Comparison of ENCODE assay signal across 9 cellular contexts in the genomic region with DNA sequence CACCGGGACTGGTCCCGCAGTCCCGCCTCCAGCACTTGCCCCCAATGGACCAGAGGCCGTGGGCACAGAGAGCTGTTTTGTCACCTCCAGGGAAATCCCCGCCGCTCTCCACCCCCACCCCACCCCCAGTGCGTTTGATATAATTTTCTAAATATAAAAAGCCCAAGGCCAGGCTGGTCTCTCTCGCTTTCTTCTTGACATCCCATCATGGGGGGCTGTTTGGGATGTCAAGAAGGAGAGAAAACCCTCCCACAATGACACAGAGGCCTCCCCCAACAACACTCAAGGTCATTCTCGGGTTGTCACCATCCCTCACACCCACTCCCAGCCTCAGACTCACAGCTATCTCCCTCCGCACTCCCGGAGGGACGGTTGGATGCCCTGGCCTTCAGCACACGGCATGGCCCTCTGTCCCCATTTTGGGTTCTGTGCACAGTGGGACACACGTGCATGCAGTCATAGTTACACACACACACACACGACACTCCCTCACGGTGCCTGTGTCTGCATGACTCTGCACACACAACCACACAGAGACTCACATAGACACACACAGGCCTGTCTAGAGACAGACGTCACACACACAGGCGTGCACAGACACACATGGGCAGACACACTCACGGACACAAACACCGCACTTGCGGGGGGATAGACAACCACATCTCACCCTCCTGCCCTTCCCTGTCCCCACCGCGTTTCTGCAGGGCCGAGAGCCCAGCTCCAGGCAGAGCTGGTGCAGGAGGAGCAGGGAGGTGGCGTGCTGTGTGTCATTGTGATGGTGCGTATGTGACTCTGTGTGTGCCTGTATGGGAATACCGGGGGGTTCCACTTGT. TPM values are rescaled to one million over a fixed set of nuclear protein-coding genes. Genes with fewer than 3 reads are reported as not detected.
A peak's percentile ranks its signal among the peaks of the same experiment; 100 is the strongest.
DNase-seq lines count a peak whose midpoint lies in the region; ATAC-seq and TF ChIP-seq lines count a peak whose summit lies in the region.
"Had no signal": no experiment of that assay in that cellular context is flagged by ENCODE, and none has a peak within 500 bp of the region (broad histone marks: within the 10 kb centered on the region; RNA-seq: fewer than 3 reads in every experiment).

No MANE protein-coding gene starts in this region.

- H3K27me3 ChIP-seq in colonic mucosa, result no peaks in the 10 kb centered on the region

- peaks cover 44% of the 10 kb centered on the region for H3K4me1 Mint-ChIP-seq in activated naive CD4-positive, alpha-beta T cell treated with anti-CD3 and anti-CD28 coated beads, Interleukin-2, amount 50 U/mL, for 24 hours
- peaks cover 29 to 56% of the 10 kb centered on the region in 2 donors for H3K4me1 Mint-ChIP-seq in natural killer cell

- ATAC-seq in natural killer cell, result peak in 2 of 3 donors; percentile 46 to 48
- ATAC-seq in HG02870 (IDR thresholded peaks at IDR 0.05; ENCODE audit: unreplicated experiment), result no peak
- ATAC-seq in HG02678 (IDR thresholded peaks at IDR 0.05; ENCODE audit: unreplicated experiment), result no peak
- no peak for ATAC-seq in HG03095 (IDR thresholded peaks at IDR 0.05; ENCODE audit: unreplicated experiment)

- no peak for TF ChIP-seq CTCF in colonic mucosa (IDR thresholded peaks at IDR 0.05)
- no peak for TF ChIP-seq CTCF in natural killer cell (IDR thresholded peaks at IDR 0.05)

- H3K4me3 Mint-ChIP-seq in activated naive CD4-positive, alpha-beta T cell treated with anti-CD3 and anti-CD28 coated beads, Interleukin-2, amount 50 U/mL, for 24 hours, result peak overlapping the region; percentile 93
- peak overlapping the region; percentile 74 for H3K4me3 Mint-ChIP-seq in natural killer cell

- peak overlapping the region; percentile 74 for H3K27ac ChIP-seq in colonic mucosa

- no peak for DNase-seq in activated naive CD4-positive, alpha-beta T cell treated with Interleukin-2 at 50 U/mL for 16 hours
- DNase-seq in colonic mucosa (no peak), natural killer cell (no peak), dedifferentiated amniotic fluid mesenchymal stem cell (ENCODE audit: extremely low spot score) (no peak)
- DNase-seq: DMS79 had no signal

- intact Hi-C loops in colonic mucosa (cut with DNase I), result no loop called here
- intact Hi-C loops in natural killer cell (cut with micrococcal nuclease), result no loop called here

- H3K27me3 Mint-ChIP-seq in activated naive CD4-positive, alpha-beta T cell treated with anti-CD3 and anti-CD28 coated beads, Interleukin-2, amount 50 U/mL, for 24 hours, result no peaks in the 10 kb centered on the region
- peaks cover 0 to 8% of the 10 kb centered on the region in 2 donors for H3K27me3 Mint-ChIP-seq in natural killer cell (ENCODE audit: low read depth in 2 of 2)

- H3K4me3 ChIP-seq in colonic mucosa, result peak overlapping the region; percentile 61

- no peaks in the 10 kb centered on the region for H3K9me3 ChIP-seq in colonic mucosa

- H3K36me3 ChIP-seq in colonic mucosa, result no peaks in the 10 kb centered on the region

- peak overlapping the region; percentile 84 to 92 for H3K9ac ChIP-seq in colonic mucosa (ENCODE audit: low read depth in 2 of 2, low read length in 2 of 2)

- H3K4me1 ChIP-seq in colonic mucosa, result peaks cover 7% of the 10 kb centered on the region

- H3K9me3 Mint-ChIP-seq in activated naive CD4-positive, alpha-beta T cell treated with anti-CD3 and anti-CD28 coated beads, Interleukin-2, amount 50 U/mL, for 24 hours, result no peaks in the 10 kb centered on the region
- no peaks in the 10 kb centered on the region for H3K9me3 Mint-ChIP-seq in natural killer cell

- H3K36me3 Mint-ChIP-seq in activated naive CD4-positive, alpha-beta T cell treated with anti-CD3 and anti-CD28 coated beads, Interleukin-2, amount 50 U/mL, for 24 hours, result no peaks in the 10 kb centered on the region
- H3K36me3 Mint-ChIP-seq in natural killer cell, result no peaks in the 10 kb centered on the region

- H3K27ac Mint-ChIP-seq in activated naive CD4-positive, alpha-beta T cell treated with anti-CD3 and anti-CD28 coated beads, Interleukin-2, amount 50 U/mL, for 24 hours, result peak overlapping the region; percentile 72
- H3K27ac Mint-ChIP-seq in natural killer cell, result peak overlapping the region; percentile 8 to 76

RNA-seq across cellular contexts. Expression of a gene that starts 4.8 kb away (rescaled TPM):
- total RNA-seq in colonic mucosa (10 to 100 TPM; 42.0 to 71.3 TPM), natural killer cell (10 to 100 TPM; 18.5 to 22.2 (median 20.6) TPM)

Comparison
In these comparisons a context has a peak if more than half of its experiments do, and no peak if none do; other contexts are left out.
1. ATAC-seq: peak in natural killer cell (2 of 3); none in HG02870 (single experiment), HG02678 (single experiment) and HG03095 (single experiment).